8 cellular contexts compared by ENCODE assay signal in the genomic region with DNA sequence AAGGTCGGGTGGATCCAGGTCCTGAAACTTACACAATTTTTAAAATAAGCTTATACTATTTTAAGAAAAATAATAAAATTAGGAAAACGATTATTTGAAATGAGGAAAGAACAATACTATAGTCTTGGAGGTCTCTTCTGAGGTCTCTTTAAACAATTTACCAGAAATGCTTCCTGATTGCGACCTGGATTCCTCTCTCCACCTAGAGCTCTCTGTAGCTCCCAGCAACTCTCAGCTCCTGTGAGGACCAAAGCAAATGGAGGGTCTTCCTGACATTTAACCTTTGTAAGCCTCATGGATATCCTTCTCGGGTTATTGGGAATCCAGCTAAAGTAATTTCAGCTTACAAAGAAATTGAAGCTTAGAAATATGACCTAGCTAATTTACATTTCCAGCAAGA.
DNase-seq lines count a peak whose midpoint lies in the region; ATAC-seq and TF ChIP-seq lines count a peak whose summit lies in the region.

No MANE protein-coding gene starts in this region.

- H3F3A ChIP-seq in MM.1S (ENCODE audit: insufficient read depth, low read length) = no peaks in the 10 kb centered on the region

- no peaks in the 10 kb centered on the region for H4K20me1 ChIP-seq in BLaER1
- no peaks in the 10 kb centered on the region for H4K20me1 ChIP-seq in MM.1S (ENCODE audit: insufficient read depth, low read length)

- H3K36me3 Mint-ChIP-seq in nephron progenitor cell (ENCODE audit: low read depth) = peaks cover 21% of the 10 kb centered on the region

- H3K27me3 ChIP-seq in BLaER1 = no peaks in the 10 kb centered on the region; the same call in 1 of the 2 replicates
- H3K27me3 ChIP-seq in MM.1S (replicated peaks; ENCODE audit: insufficient read depth, low read length) = no peaks in the 10 kb centered on the region
- H3K27me3 ChIP-seq in effector memory CD4-positive, alpha-beta T cell (replicated peaks; ENCODE audit: control insufficient read depth, insufficient read depth, low read length, poor library complexity, severe bottlenecking) = no peaks in the 10 kb centered on the region

- intact Hi-C loops in head of caudate nucleus (cut with DNase I) = no loop called here

- H3K4me1 ChIP-seq in BLaER1 (peaks cover 13% of the 10 kb centered on the region), MM.1S (ENCODE audit: low read length) (peaks cover 4% of the 10 kb centered on the region; the same call in 1 of the 2 replicates)
- H3K4me1 ChIP-seq in effector memory CD4-positive, alpha-beta T cell (ENCODE audit: control insufficient read depth, insufficient read depth, low read length, poor library complexity, severe bottlenecking) = no peaks in the 10 kb centered on the region

- TF ChIP-seq CTCF in MM.1S (IDR thresholded peaks at IDR 0.05; ENCODE audit: low read length) (no peak), nephron progenitor cell (IDR thresholded peaks at IDR 0.05) (no peak)

- H3K9me2 ChIP-seq in MM.1S (replicated peaks; ENCODE audit: insufficient read depth, low read length) = no peaks in the 10 kb centered on the region

- H3K27ac Mint-ChIP-seq in nephron progenitor cell = no peak overlapping the region

- ATAC-seq in HG02759 (IDR thresholded peaks at IDR 0.05; ENCODE audit: unreplicated experiment) (no peak), HG03354 (IDR thresholded peaks at IDR 0.05; ENCODE audit: poor library complexity, severe bottlenecking, unreplicated experiment) (no peak)

- peak overlapping the region; percentile 77 for H3K9ac ChIP-seq in BLaER1
- peak overlapping the region; percentile 59; the same call in 1 of the 2 replicates for H3K9ac ChIP-seq in MM.1S (ENCODE audit: low read length)

- H3K4me3 Mint-ChIP-seq in nephron progenitor cell = peak overlapping the region; percentile 87

- no peaks in the 10 kb centered on the region for H3K79me2 ChIP-seq in MM.1S (ENCODE audit: low read length)

- H3K9me3 ChIP-seq in BLaER1 (peaks cover 29% of the 10 kb centered on the region), MM.1S (replicated peaks; ENCODE audit: insufficient read depth, low read length) (no peaks in the 10 kb centered on the region)
- no peaks in the 10 kb centered on the region for H3K9me3 ChIP-seq in effector memory CD4-positive, alpha-beta T cell (ENCODE audit: control insufficient read depth, low read length)

- H3K36me3 ChIP-seq in BLaER1 = peaks cover 11% of the 10 kb centered on the region
- no peaks in the 10 kb centered on the region for H3K36me3 ChIP-seq in MM.1S (replicated peaks; ENCODE audit: insufficient read depth, low read length)
- H3K36me3 ChIP-seq in effector memory CD4-positive, alpha-beta T cell (ENCODE audit: control insufficient read depth, insufficient read depth, low read length) = no peaks in the 10 kb centered on the region

- peaks cover 4% of the 10 kb centered on the region for H3K27me3 Mint-ChIP-seq in nephron progenitor cell (ENCODE audit: low read depth, poor library complexity)

- H3K9me3 Mint-ChIP-seq in nephron progenitor cell = peaks cover 27% of the 10 kb centered on the region

- DNase-seq in MM.1S (no peak), nephron progenitor cell (no peak), ecto neural progenitor cell (ENCODE audit: low spot score) (no peak), head of caudate nucleus (no peak)
- DNase-seq in effector memory CD4-positive, alpha-beta T cell = no peak

- peak overlapping the region; percentile 86 for H3K4me2 ChIP-seq in BLaER1
- H3K4me2 ChIP-seq in MM.1S (ENCODE audit: low read depth, low read length) = peak overlapping the region; percentile 46

- H3K4me1 Mint-ChIP-seq in nephron progenitor cell = no peaks in the 10 kb centered on the region

- H3K4me3 ChIP-seq in BLaER1 (peak overlapping the region; percentile 73), MM.1S (ENCODE audit: low read length) (peak overlapping the region; percentile 88)
- peak overlapping the region; percentile 73 for H3K4me3 ChIP-seq in effector memory CD4-positive, alpha-beta T cell (ENCODE audit: insufficient read depth, low read depth, low read length, poor library complexity, severe bottlenecking)

- H2AFZ ChIP-seq in MM.1S (ENCODE audit: low read length) = peak overlapping the region; percentile 74

- H3K27ac ChIP-seq in BLaER1 (peak overlapping the region; percentile 64), MM.1S (ENCODE audit: low read length) (peak overlapping the region; percentile 8; the same call in 1 of the 2 replicates)
- H3K27ac ChIP-seq in effector memory CD4-positive, alpha-beta T cell (ENCODE audit: insufficient read depth, low read length, poor library complexity, severe bottlenecking) = peak overlapping the region; percentile 40

Comparison
In these comparisons a context has a peak if more than half of its experiments do, and no peak if none do; other contexts are left out.
1. H3K27ac ChIP-seq: peak in every context shown above with its lines; median percentile 64 in BLaER1; 40 in effector memory CD4-positive, alpha-beta T cell; 8 in MM.1S.